8 cellular contexts compared by ENCODE assay signal in genomic region chr1:150605451-150605731, GRCh38. TPM values are rescaled to one million over a fixed set of nuclear protein-coding genes. Genes with fewer than 3 reads are reported as not detected.
DNase-seq lines count a peak whose midpoint lies in the region; ATAC-seq and TF ChIP-seq lines count a peak whose summit lies in the region.
"Not testable (repeated sequence)": the region's sequence is repeated elsewhere in the genome, so short reads cannot be mapped to it uniquely, and the experiment has no call there.

No MANE protein-coding gene starts in this region.

- H3K36me3 Mint-ChIP-seq in activated T-cell treated with anti-CD3 and anti-CD28 coated beads, Interleukin-2, amount 50 U/mL, for 24 hours (ENCODE audit: low read depth); chondrocyte (ENCODE audit: low read depth): not testable (repeated sequence)

- TF ChIP-seq POLR2A in IMR-90 (IDR thresholded peaks at IDR 0.05; ENCODE audit: low read depth, low read length); sigmoid colon (IDR thresholded peaks at IDR 0.05): not testable (repeated sequence)

- peak overlapping the region; percentile 5; the same call in 1 of the 2 replicates for H4K5ac ChIP-seq in IMR-90 (ENCODE audit: low read depth, low read length)

- not testable (repeated sequence) for H2AK9ac ChIP-seq in IMR-90 (replicated peaks; ENCODE audit: low read depth, low read length, poor library complexity)

- not testable (repeated sequence) for H3K4me3 Mint-ChIP-seq in activated T-cell treated with anti-CD3 and anti-CD28 coated beads, Interleukin-2, amount 50 U/mL, for 24 hours; chondrocyte (ENCODE audit: unreplicated experiment)

- peaks cover 11 to 54% of the 10 kb centered on the region in 2 experiments for H3K79me1 ChIP-seq in IMR-90 (ENCODE audit: low read depth in 1 of 2, low read length in 2 of 2)

- POLR2A ChIA-PET in AG04450 (lab: Yijun Ruan, JAX): interaction anchor here (1.2 to 1.7 kb wide), 3 partner anchors 26 to 33 kb away, joined by 3 to 16 read pairs (median 3); partner anchors contain the start of gene MCL1
- POLR2A ChIA-PET in IMR-90 (lab: Charles Lee; ENCODE audit: unreplicated experiment): interaction anchor here (0.6 kb wide), 1 partner anchor 18 kb away, joined by 3 read pairs; no protein-coding TSS in a partner anchor

- not testable (repeated sequence) for H3K9me3 ChIP-seq in AG04450 (ENCODE audit: control insufficient read depth, insufficient read depth, low read length); IMR-90 (ENCODE audit: control insufficient read depth, insufficient read depth, low read length); left ventricle myocardium inferior (replicated peaks); mesodermal cell (ENCODE audit: control insufficient read depth, low read length); sigmoid colon; upper lobe of right lung

- peak overlapping the region; percentile 95 for H3K27ac Mint-ChIP-seq in activated T-cell treated with anti-CD3 and anti-CD28 coated beads, Interleukin-2, amount 50 U/mL, for 24 hours
- peak overlapping the region; percentile 96 for H3K27ac Mint-ChIP-seq in chondrocyte (ENCODE audit: unreplicated experiment)

- H3K18ac ChIP-seq in IMR-90 (ENCODE audit: low read depth, low read length): peak overlapping the region; percentile 17; the same call in 1 of the 2 replicates

- intact Hi-C loops in IMR-90 (cut with micrococcal nuclease); left ventricle myocardium inferior (cut with micrococcal nuclease); sigmoid colon (cut with DNase I); upper lobe of right lung (cut with DNase I): not testable (repeated sequence)

- 0 out of 3 replicates have a peak overlapping the region, but pooled peaks have one; percentile 79 for H2BK15ac ChIP-seq in IMR-90 (ENCODE audit: low read depth, low read length)

- peak overlapping the region; percentile 82 for H3K14ac ChIP-seq in IMR-90 (replicated peaks; ENCODE audit: low read depth, low read length)

- in situ Hi-C loops in IMR-90 (cut with MboI; ENCODE audit: low sequenced_read_pairs): not testable (repeated sequence)

- ATAC-seq in IMR-90 (ENCODE audit: low read depth); upper lobe of right lung: not testable (repeated sequence)

- H2AFZ ChIP-seq in IMR-90 (replicated peaks; ENCODE audit: low read length, poor library complexity): not testable (repeated sequence)

- not testable (repeated sequence) for H3K27me3 Mint-ChIP-seq in activated T-cell treated with anti-CD3 and anti-CD28 coated beads, Interleukin-2, amount 50 U/mL, for 24 hours; chondrocyte (ENCODE audit: low read depth)

- H3K23ac ChIP-seq in IMR-90 (ENCODE audit: low read depth, low read length): not testable (repeated sequence)

- H3K27ac ChIP-seq in AG04450 (ENCODE audit: low read depth, low read length) (peak overlapping the region; percentile 94), IMR-90 (ENCODE audit: insufficient read depth, low read length) (peak overlapping the region; percentile 82), left ventricle myocardium inferior (replicated peaks) (peak overlapping the region; percentile 83), mesodermal cell (ENCODE audit: low read depth, low read length, severe bottlenecking) (peak overlapping the region; percentile 97), sigmoid colon (peak overlapping the region in 3 of 4 donors; percentile 66 to 75 (median 72))
- not testable (repeated sequence) for H3K27ac ChIP-seq in upper lobe of right lung

- peak overlapping the region; percentile 49 for H3K56ac ChIP-seq in IMR-90 (ENCODE audit: extremely low read depth, insufficient read depth, low read length)

- peaks cover 31% of the 10 kb centered on the region for H3K4me1 Mint-ChIP-seq in activated T-cell treated with anti-CD3 and anti-CD28 coated beads, Interleukin-2, amount 50 U/mL, for 24 hours (ENCODE audit: low read depth)
- H3K4me1 Mint-ChIP-seq in chondrocyte (ENCODE audit: low read depth): peaks cover 21% of the 10 kb centered on the region

- H3K4me2 ChIP-seq in IMR-90 (ENCODE audit: low read depth, low read length): not testable (repeated sequence)

- TF ChIP-seq CTCF in AG04450 (IDR thresholded peaks at IDR 0.05; ENCODE audit: low read depth, low read length); IMR-90 (conservative IDR thresholded peaks at IDR 0.05; ENCODE audit: low read depth, low read length); chondrocyte (IDR thresholded peaks at IDR 0.05); left ventricle myocardium inferior (IDR thresholded peaks at IDR 0.05; ENCODE audit: borderline replicate concordance); sigmoid colon (IDR thresholded peaks at IDR 0.05); upper lobe of right lung (IDR thresholded peaks at IDR 0.05): not testable (repeated sequence)

- not testable (repeated sequence) for TF ChIP-seq EP300 in sigmoid colon (IDR thresholded peaks at IDR 0.05)

- H4K91ac ChIP-seq in IMR-90 (ENCODE audit: insufficient read depth, low read depth, low read length): peak overlapping the region; percentile 90

- CTCF ChIA-PET in AG04450 (lab: Charles Lee): interaction anchor here (1.5 to 1.6 kb wide), 2 partner anchors 14 to 45 kb away, joined by 4 to 5 read pairs; no protein-coding TSS in a partner anchor
- CTCF ChIA-PET in IMR-90 (lab: Yijun Ruan, JAX): interaction anchor here (0.6 kb wide), 2 partner anchors 59 to 68 kb away, joined by 3 to 5 read pairs; no protein-coding TSS in a partner anchor

- H2BK5ac ChIP-seq in IMR-90 (ENCODE audit: low read depth, low read length, poor library complexity, severe bottlenecking): peak overlapping the region; percentile 90

- WGBS in IMR-90 (ENCODE audit: extremely low coverage in 2 of 2, insufficient read length in 1 of 2), 2 experiments: 80% methylated on average over 2 of the region's 3 CpGs; no CpG with 5 or more reads in 1 of the 2 experiments
- WGBS in mesodermal cell (ENCODE audit: insufficient coverage in 2 of 2), 2 experiments: 95 to 100% methylated on average over 2 of the region's 3 CpGs
- 95 to 96% methylated on average over 3 of the region's 3 CpGs for WGBS in sigmoid colon, 2 donors

- peak overlapping the region; percentile 13 to 72; a peak in 3 of 4 replicates for H4K8ac ChIP-seq in IMR-90 (ENCODE audit: low read depth in 2 of 2, low read length in 2 of 2)

- not testable (repeated sequence) for H3K9me1 ChIP-seq in IMR-90 (ENCODE audit: insufficient read depth, low read length)

- H3K4me1 ChIP-seq in IMR-90 (ENCODE audit: control insufficient read depth, insufficient read depth, low read length): not testable (repeated sequence)
- H3K4me1 ChIP-seq in left ventricle myocardium inferior (peaks cover 32% of the 10 kb centered on the region), mesodermal cell (ENCODE audit: control insufficient read depth, insufficient read depth, low read length, poor library complexity, severe bottlenecking) (peaks cover 31% of the 10 kb centered on the region), sigmoid colon (peaks cover 0 to 35% (median 20%) of the 10 kb centered on the region in 4 donors), upper lobe of right lung (peaks cover 25% of the 10 kb centered on the region)

- DNase-seq in AG04450 (ENCODE audit: low read depth, low spot score); IMR-90; activated T-cell treated with anti-CD3 and anti-CD28 coated beads, Interleukin-2, amount 50 U/mL, for 24 hours; chondrocyte (ENCODE audit: low spot score); left ventricle myocardium inferior; sigmoid colon: not testable (repeated sequence)
- DNase-seq in upper lobe of right lung: peak; percentile 3

- dilution Hi-C loops in IMR-90 (cut with HindIII; ENCODE audit: low sequenced_read_pairs, unreplicated experiment): not testable (repeated sequence)

- H3K4me3 ChIP-seq in AG04450 (ENCODE audit: low read depth, low read length); IMR-90 (ENCODE audit: insufficient read depth, low read depth, low read length); left ventricle myocardium inferior; mesodermal cell (ENCODE audit: extremely low read depth, insufficient read depth, low read length, poor library complexity, severe bottlenecking); sigmoid colon; upper lobe of right lung: not testable (repeated sequence)

- H3K9ac ChIP-seq in IMR-90 (ENCODE audit: low read depth, low read length): not testable (repeated sequence)

- H2BK120ac ChIP-seq in IMR-90 (ENCODE audit: low read depth, low read length): peak overlapping the region; percentile 87

- H2AK5ac ChIP-seq in IMR-90 (ENCODE audit: low read depth, low read length): peak overlapping the region; percentile 89

- H4K20me1 ChIP-seq in IMR-90 (ENCODE audit: insufficient read depth, low read length): not testable (repeated sequence)

- H3K4ac ChIP-seq in IMR-90 (ENCODE audit: low read depth, low read length): peak overlapping the region; percentile 91

- H3K9me3 Mint-ChIP-seq in activated T-cell treated with anti-CD3 and anti-CD28 coated beads, Interleukin-2, amount 50 U/mL, for 24 hours; chondrocyte (ENCODE audit: low read depth): not testable (repeated sequence)

- H3K27me3 ChIP-seq in AG04450 (ENCODE audit: control insufficient read depth, insufficient read depth, low read length); IMR-90 (ENCODE audit: control insufficient read depth, insufficient read depth, low read length); left ventricle myocardium inferior (ENCODE audit: low read depth); sigmoid colon; upper lobe of right lung: not testable (repeated sequence)

- TF ChIP-seq RAD21 in IMR-90 (IDR thresholded peaks at IDR 0.05; ENCODE audit: low read length): not testable (repeated sequence)

- H3K36me3 ChIP-seq in IMR-90 (ENCODE audit: control insufficient read depth, insufficient read depth, low read length); left ventricle myocardium inferior; mesodermal cell (ENCODE audit: control insufficient read depth, insufficient read depth, low read length); sigmoid colon; upper lobe of right lung: not testable (repeated sequence)

- not testable (repeated sequence) for BruUV-seq in IMR-90 (replicated peaks; lab: Mats Ljungman, UMichigan)

- H2BK20ac ChIP-seq in IMR-90 (ENCODE audit: low read depth, low read length): peak overlapping the region; percentile 92

RNA-seq across cellular contexts. Expression of gene ENSA, which starts 24.0 kb away (rescaled TPM):
- 40.7 and 53.7 TPM in 2 replicates for polyA plus RNA-seq in AG04450 (2011; rRNA removed)
- polyA minus RNA-seq in AG04450 (2011; rRNA and poly(A)+ RNA removed): 25.8 and 26.7 TPM in 2 replicates
- 53.2 and 62.8 TPM in 2 replicates for total RNA-seq in IMR-90 (2012; rRNA removed)
- polyA plus RNA-seq in IMR-90 (2012; rRNA removed): 89.4 and 96.5 TPM in 2 replicates
- 15.3 and 27.8 TPM in 2 replicates for polyA plus RNA-seq in IMR-90 (2012; cell fraction: cytosol; rRNA removed)
- polyA plus RNA-seq in IMR-90 (2012; cell fraction: nucleus; rRNA removed; ENCODE audit: low replicate concordance): 6.4 and 30.3 TPM in 2 replicates
- total RNA-seq in chondrocyte: 85.5 to 125 TPM (median 85.7 TPM) in 3 replicates
- 129 TPM for total RNA-seq in left ventricle myocardium inferior
- 98.5 TPM for polyA plus RNA-seq in mesodermal cell (2013, experiment 1 of 2)
- polyA plus RNA-seq in mesodermal cell (2013, experiment 2 of 2): 102 TPM
- total RNA-seq in sigmoid colon: 100 to 1,000 TPM; 114 to 150 (median 129) TPM
- polyA plus RNA-seq in sigmoid colon: 100 to 1,000 TPM; 181 to 242 (median 217) TPM
- 188 TPM for total RNA-seq in upper lobe of right lung

RNA-seq across cellular contexts. Expression of gene MCL1, which starts 26.0 kb away (rescaled TPM):
- polyA plus RNA-seq in AG04450 (2011; rRNA removed) (107 and 138 TPM in 2 replicates), IMR-90 (2012; rRNA removed) (79.5 and 88.4 TPM in 2 replicates), sigmoid colon (100 to 1,000 TPM; 119 to 194 (median 153) TPM)
- polyA minus RNA-seq in AG04450 (2011; rRNA and poly(A)+ RNA removed): 160 and 170 TPM in 2 replicates
- total RNA-seq in IMR-90 (2012; rRNA removed) (142 and 212 TPM in 2 replicates), chondrocyte (211 to 264 TPM (median 255 TPM) in 3 replicates), left ventricle myocardium inferior (97.0 TPM), sigmoid colon (100 to 1,000 TPM; 159 to 352 (median 212) TPM), upper lobe of right lung (325 TPM)
- polyA plus RNA-seq in IMR-90 (2012; cell fraction: cytosol; rRNA removed): 32.7 and 42.7 TPM in 2 replicates
- polyA plus RNA-seq in IMR-90 (2012; cell fraction: nucleus; rRNA removed; ENCODE audit: low replicate concordance): 327 and 737 TPM in 2 replicates
- polyA plus RNA-seq in mesodermal cell (2013, experiment 1 of 2): 150 TPM
- 143 TPM for polyA plus RNA-seq in mesodermal cell (2013, experiment 2 of 2)

RNA-seq across cellular contexts. Expression of gene ADAMTSL4, which starts 56.2 kb away (rescaled TPM):
- 4.2 and 4.9 TPM in 2 replicates for polyA plus RNA-seq in AG04450 (2011; rRNA removed)
- 3.0 and 3.8 TPM in 2 replicates for polyA minus RNA-seq in AG04450 (2011; rRNA and poly(A)+ RNA removed)
- total RNA-seq in IMR-90 (2012; rRNA removed): 0.54 and 0.56 TPM in 2 replicates
- 11.3 and 12.2 TPM in 2 replicates for polyA plus RNA-seq in IMR-90 (2012; rRNA removed)
- 7.9 and 11.9 TPM in 2 replicates for polyA plus RNA-seq in IMR-90 (2012; cell fraction: cytosol; rRNA removed)
- 44.4 and 63.5 TPM in 2 replicates for polyA plus RNA-seq in IMR-90 (2012; cell fraction: nucleus; rRNA removed; ENCODE audit: low replicate concordance)
- total RNA-seq in chondrocyte: 3.6 to 5.7 TPM (median 5.1 TPM) in 3 replicates
- total RNA-seq in left ventricle myocardium inferior: 46.3 TPM
- polyA plus RNA-seq in mesodermal cell (2013, experiment 1 of 2): 6.7 TPM
- polyA plus RNA-seq in mesodermal cell (2013, experiment 2 of 2): 7.2 TPM
- 10 to 100 TPM; 14.6 to 36.0 (median 24.3) TPM for total RNA-seq in sigmoid colon
- 10 to 100 TPM in 1 of 3 donors, 1 to 10 TPM in 2; 2.1 to 14.0 (median 4.8) TPM for polyA plus RNA-seq in sigmoid colon
- 99.2 TPM for total RNA-seq in upper lobe of right lung
